Comparison of ENCODE assay signal across 1 cellular context in the genomic region with DNA sequence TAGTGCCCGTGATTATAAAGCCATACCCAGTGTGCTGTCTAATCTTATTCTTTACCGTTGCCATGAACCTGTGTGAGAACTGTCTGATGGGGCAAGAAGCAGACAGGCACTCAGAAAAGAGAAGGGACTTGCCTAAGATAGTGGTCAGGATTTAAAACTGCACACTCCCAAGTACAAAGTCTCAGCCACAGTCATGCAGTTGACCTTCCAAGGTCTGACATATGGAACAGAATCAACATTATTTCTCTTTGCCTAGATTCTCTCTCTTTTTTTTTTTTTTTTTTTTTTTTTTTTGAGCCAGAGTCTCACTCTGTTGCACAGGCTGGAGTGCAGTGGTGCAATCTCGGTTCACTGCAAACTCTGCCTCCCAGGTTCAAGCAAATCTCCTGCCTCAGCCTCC.
TF ChIP-seq lines count a peak whose summit lies in the region.

No MANE protein-coding gene starts in this region.

TF ChIP-seq in HepG2, 621 proteins besides CTCF, POLR2A, EP300 and RAD21:
- TF ChIP-seq ZNF780A (CRISPR knock-in tag; IDR thresholded peaks at IDR 0.05), result no peak
- TF ChIP-seq, protein P1, sequence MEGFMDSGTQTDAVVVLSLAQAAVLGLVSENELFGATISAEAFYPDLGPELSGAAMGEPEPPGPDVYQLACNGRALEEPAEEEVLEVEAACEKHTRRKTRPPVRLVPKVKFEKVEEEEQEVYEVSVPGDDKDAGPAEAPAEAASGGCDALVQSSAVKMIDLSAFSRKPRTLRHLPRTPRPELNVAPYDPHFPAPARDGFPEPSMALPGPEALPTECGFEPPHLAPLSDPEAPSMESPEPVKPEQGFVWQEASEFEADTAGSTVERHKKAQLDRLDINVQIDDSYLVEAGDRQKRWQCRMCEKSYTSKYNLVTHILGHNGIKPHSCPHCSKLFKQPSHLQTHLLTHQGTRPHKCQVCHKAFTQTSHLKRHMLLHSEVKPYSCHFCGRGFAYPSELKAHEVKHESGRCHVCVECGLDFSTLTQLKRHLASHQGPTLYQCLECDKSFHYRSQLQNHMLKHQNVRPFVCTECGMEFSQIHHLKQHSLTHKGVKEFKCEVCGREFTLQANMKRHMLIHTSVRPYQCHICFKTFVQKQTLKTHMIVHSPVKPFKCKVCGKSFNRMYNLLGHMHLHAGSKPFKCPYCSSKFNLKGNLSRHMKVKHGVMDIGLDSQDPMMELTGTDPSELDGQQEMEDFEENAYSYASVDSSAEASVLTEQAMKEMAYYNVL (CRISPR knock-in tag; IDR thresholded peaks at IDR 0.05; ENCODE audit: borderline replicate concordance), result 0 out of 2 replicates have a peak, but pooled peaks have one; percentile 35
- peak; percentile 48 for TF ChIP-seq HNF4A (CRISPR knock-in tag; IDR thresholded peaks at IDR 0.05)
- TF ChIP-seq ZMYM3 (CRISPR knock-in tag; IDR thresholded peaks at IDR 0.05), result peak; percentile 31; the same call in 1 of the 2 replicates
- no peak for TF ChIP-seq ERF (CRISPR knock-in tag; IDR thresholded peaks at IDR 0.05)
- TF ChIP-seq ZNF552 (CRISPR knock-in tag; IDR thresholded peaks at IDR 0.05; ENCODE audit: borderline replicate concordance), result no peak
- TF ChIP-seq, protein P2, sequence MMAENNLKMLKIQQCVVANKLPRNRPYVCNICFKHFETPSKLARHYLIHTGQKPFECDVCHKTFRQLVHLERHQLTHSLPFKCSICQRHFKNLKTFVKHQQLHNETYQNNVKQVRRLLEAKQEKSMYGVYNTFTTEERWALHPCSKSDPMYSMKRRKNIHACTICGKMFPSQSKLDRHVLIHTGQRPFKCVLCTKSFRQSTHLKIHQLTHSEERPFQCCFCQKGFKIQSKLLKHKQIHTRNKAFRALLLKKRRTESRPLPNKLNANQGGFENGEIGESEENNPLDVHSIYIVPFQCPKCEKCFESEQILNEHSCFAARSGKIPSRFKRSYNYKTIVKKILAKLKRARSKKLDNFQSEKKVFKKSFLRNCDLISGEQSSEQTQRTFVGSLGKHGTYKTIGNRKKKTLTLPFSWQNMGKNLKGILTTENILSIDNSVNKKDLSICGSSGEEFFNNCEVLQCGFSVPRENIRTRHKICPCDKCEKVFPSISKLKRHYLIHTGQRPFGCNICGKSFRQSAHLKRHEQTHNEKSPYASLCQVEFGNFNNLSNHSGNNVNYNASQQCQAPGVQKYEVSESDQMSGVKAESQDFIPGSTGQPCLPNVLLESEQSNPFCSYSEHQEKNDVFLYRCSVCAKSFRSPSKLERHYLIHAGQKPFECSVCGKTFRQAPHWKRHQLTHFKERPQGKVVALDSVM (CRISPR knock-in tag; IDR thresholded peaks at IDR 0.05), result peak; percentile 27; the same call in 1 of the 2 replicates
- TF ChIP-seq, protein P3, sequence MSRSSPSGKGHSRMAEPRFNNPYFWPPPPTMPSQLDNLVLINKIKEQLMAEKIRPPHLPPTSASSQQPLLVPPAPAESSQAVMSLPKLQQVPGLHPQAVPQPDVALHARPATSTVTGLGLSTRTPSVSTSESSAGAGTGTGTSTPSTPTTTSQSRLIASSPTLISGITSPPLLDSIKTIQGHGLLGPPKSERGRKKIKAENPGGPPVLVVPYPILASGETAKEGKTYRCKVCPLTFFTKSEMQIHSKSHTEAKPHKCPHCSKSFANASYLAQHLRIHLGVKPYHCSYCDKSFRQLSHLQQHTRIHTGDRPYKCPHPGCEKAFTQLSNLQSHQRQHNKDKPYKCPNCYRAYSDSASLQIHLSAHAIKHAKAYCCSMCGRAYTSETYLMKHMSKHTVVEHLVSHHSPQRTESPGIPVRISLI (CRISPR knock-in tag; IDR thresholded peaks at IDR 0.05; ENCODE audit: borderline replicate concordance), result peak; percentile 87
- TF ChIP-seq ZNF20 (CRISPR knock-in tag; IDR thresholded peaks at IDR 0.05), result 0 out of 2 replicates have a peak, but pooled peaks have one; percentile 76
- TF ChIP-seq, protein P4, sequence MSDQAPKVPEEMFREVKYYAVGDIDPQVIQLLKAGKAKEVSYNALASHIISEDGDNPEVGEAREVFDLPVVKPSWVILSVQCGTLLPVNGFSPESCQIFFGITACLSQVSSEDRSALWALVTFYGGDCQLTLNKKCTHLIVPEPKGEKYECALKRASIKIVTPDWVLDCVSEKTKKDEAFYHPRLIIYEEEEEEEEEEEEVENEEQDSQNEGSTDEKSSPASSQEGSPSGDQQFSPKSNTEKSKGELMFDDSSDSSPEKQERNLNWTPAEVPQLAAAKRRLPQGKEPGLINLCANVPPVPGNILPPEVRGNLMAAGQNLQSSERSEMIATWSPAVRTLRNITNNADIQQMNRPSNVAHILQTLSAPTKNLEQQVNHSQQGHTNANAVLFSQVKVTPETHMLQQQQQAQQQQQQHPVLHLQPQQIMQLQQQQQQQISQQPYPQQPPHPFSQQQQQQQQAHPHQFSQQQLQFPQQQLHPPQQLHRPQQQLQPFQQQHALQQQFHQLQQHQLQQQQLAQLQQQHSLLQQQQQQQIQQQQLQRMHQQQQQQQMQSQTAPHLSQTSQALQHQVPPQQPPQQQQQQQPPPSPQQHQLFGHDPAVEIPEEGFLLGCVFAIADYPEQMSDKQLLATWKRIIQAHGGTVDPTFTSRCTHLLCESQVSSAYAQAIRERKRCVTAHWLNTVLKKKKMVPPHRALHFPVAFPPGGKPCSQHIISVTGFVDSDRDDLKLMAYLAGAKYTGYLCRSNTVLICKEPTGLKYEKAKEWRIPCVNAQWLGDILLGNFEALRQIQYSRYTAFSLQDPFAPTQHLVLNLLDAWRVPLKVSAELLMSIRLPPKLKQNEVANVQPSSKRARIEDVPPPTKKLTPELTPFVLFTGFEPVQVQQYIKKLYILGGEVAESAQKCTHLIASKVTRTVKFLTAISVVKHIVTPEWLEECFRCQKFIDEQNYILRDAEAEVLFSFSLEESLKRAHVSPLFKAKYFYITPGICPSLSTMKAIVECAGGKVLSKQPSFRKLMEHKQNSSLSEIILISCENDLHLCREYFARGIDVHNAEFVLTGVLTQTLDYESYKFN (CRISPR knock-in tag; conservative IDR thresholded peaks at IDR 0.05), result 0 out of 2 replicates have a peak, but pooled peaks have one; percentile 23
- TF ChIP-seq SAP130 (CRISPR knock-in tag; IDR thresholded peaks at IDR 0.05; ENCODE audit: low read depth), result peak; percentile 14; the same call in 1 of the 2 replicates
- no peak for TF ChIP-seq KMT2B (CRISPR knock-in tag; IDR thresholded peaks at IDR 0.05)
